8 cellular contexts compared by ENCODE assay signal in genomic region chr4:87006531-87007344, GRCh38.
DNase-seq lines count a peak whose midpoint lies in the region; ATAC-seq and TF ChIP-seq lines count a peak whose summit lies in the region.

No MANE protein-coding gene starts in this region.

- H3K4ac ChIP-seq in IMR-90 (ENCODE audit: low read depth, low read length), result peak overlapping the region; percentile 94

- POLR2A ChIA-PET in IMR-90 (lab: Charles Lee; ENCODE audit: unreplicated experiment) (interaction anchor here (0.7 to 1.5 kb wide), 3 partner anchors 20 to 86 kb away, joined by 3 to 6 read pairs (median 3); partner anchors contain the start of gene AFF1), OCI-LY7 (lab: Charles Lee) (interaction anchor here (0.5 to 6.2 kb wide), 24 partner anchors 8 to 715 kb away, joined by 3 to 50 read pairs (median 4); partner anchors contain the start of gene AFF1)

- H3K4me2 ChIP-seq in IMR-90 (ENCODE audit: low read depth, low read length) (peak overlapping the region; percentile 98), OCI-LY7 (ENCODE audit: low read length) (peak overlapping the region; percentile 91)

- H3K14ac ChIP-seq in IMR-90 (replicated peaks; ENCODE audit: low read depth, low read length), result peak overlapping the region; percentile 90

- TF ChIP-seq POLR2A in IMR-90 (IDR thresholded peaks at IDR 0.05; ENCODE audit: low read depth, low read length) (peak; percentile 99), erythroblast (IDR thresholded peaks at IDR 0.05; ENCODE audit: low read length) (peak; percentile 100)

- H3K23ac ChIP-seq in IMR-90 (ENCODE audit: low read depth, low read length), result peak overlapping the region; percentile 92

- peaks cover 79% of the 10 kb centered on the region; the same call in 1 of the 2 replicates for H3K79me2 ChIP-seq in OCI-LY7 (ENCODE audit: insufficient read depth, low read depth, low read length)

- no peaks in the 10 kb centered on the region; the same call in none of the 2 replicates for H4K20me1 ChIP-seq in IMR-90 (ENCODE audit: insufficient read depth, low read length)
- peaks cover 45% of the 10 kb centered on the region for H4K20me1 ChIP-seq in OCI-LY7 (ENCODE audit: insufficient read depth, low read length)

- intact Hi-C loops in IMR-90 (cut with micrococcal nuclease), result loop anchor here (1.0 to 5.0 kb wide), 7 partner anchors 71 to 1006 kb away; partner anchors contain the start of gene AFF1
- intact Hi-C loops in OCI-LY7 (cut with micrococcal nuclease; ENCODE audit: unreplicated experiment), result loop anchor here (1.0 to 10.0 kb wide), 7 partner anchors 45 to 1278 kb away; partner anchors contain the start of gene PPM1K

- peak overlapping the region; percentile 68; the same call in 1 of the 3 replicates for H2BK15ac ChIP-seq in IMR-90 (ENCODE audit: low read depth, low read length)

- peak overlapping the region; percentile 88 for H2AK9ac ChIP-seq in IMR-90 (replicated peaks; ENCODE audit: low read depth, low read length, poor library complexity)

- peak overlapping the region; percentile 97 for H2BK120ac ChIP-seq in IMR-90 (ENCODE audit: low read depth, low read length)

- H3K9ac ChIP-seq in IMR-90 (ENCODE audit: low read depth, low read length) (peak overlapping the region; percentile 90), mucosa of stomach (ENCODE audit: low read length) (peak overlapping the region; percentile 86)

- in situ Hi-C loops in IMR-90 (cut with MboI; ENCODE audit: low sequenced_read_pairs), result loop anchor here (5.0 kb wide), 2 partner anchors 64 to 86 kb away; no protein-coding TSS in a partner anchor

- H3K27me3 ChIP-seq in IMR-90 (ENCODE audit: control insufficient read depth, insufficient read depth, low read length), result no peaks in the 10 kb centered on the region
- H3K27me3 ChIP-seq in mucosa of stomach (ENCODE audit: control insufficient read depth, insufficient read depth, low read length), result no peaks in the 10 kb centered on the region

- H4K8ac ChIP-seq in IMR-90 (ENCODE audit: low read depth in 2 of 2, low read length in 2 of 2), result peak overlapping the region; percentile 11 to 90; a peak in 3 of 4 replicates

- H4K5ac ChIP-seq in IMR-90 (ENCODE audit: low read depth, low read length), result peak overlapping the region; percentile 69

- H3K9me3 ChIP-seq in IMR-90 (ENCODE audit: control insufficient read depth, insufficient read depth, low read length), result no peaks in the 10 kb centered on the region
- no peaks in the 10 kb centered on the region for H3K9me3 ChIP-seq in OCI-LY7 (ENCODE audit: low read length)
- H3K9me3 ChIP-seq in mucosa of stomach (ENCODE audit: control insufficient read depth, low read length), result no peaks in the 10 kb centered on the region

- H2BK20ac ChIP-seq in IMR-90 (ENCODE audit: low read depth, low read length), result peak overlapping the region; percentile 55

- H2AK5ac ChIP-seq in IMR-90 (ENCODE audit: low read depth, low read length), result no peak overlapping the region

- H3K4me3 ChIP-seq in IMR-90 (ENCODE audit: insufficient read depth, low read depth, low read length), result peak overlapping the region; percentile 83
- H3K4me3 ChIP-seq in OCI-LY7 (ENCODE audit: low read depth, low read length, poor library complexity, severe bottlenecking), result peak overlapping the region; percentile 79
- peak overlapping the region; percentile 70 for H3K4me3 ChIP-seq in mucosa of stomach (ENCODE audit: low read length)

- dilution Hi-C loops in IMR-90 (cut with HindIII; ENCODE audit: low sequenced_read_pairs, unreplicated experiment), result no loop called here

- peak overlapping the region; percentile 97 for H4K91ac ChIP-seq in IMR-90 (ENCODE audit: insufficient read depth, low read depth, low read length)

- peak overlapping the region; percentile 80 for H3K18ac ChIP-seq in IMR-90 (ENCODE audit: low read depth, low read length)

- CTCF ChIA-PET in IMR-90 (lab: Yijun Ruan, JAX), result interaction anchor here (0.6 to 5.0 kb wide), 8 partner anchors 19 to 86 kb away, joined by 3 to 18 read pairs (median 4); partner anchors contain the start of gene AFF1
- CTCF ChIA-PET in OCI-LY7 (lab: Charles Lee; ENCODE audit: unreplicated experiment), result interaction anchor here (0.5 to 1.1 kb wide), 3 partner anchors 61 to 84 kb away, joined by 3 to 7 read pairs (median 3); partner anchors contain the start of gene AFF1

- H3K9me1 ChIP-seq in IMR-90 (ENCODE audit: insufficient read depth, low read length), result no peaks in the 10 kb centered on the region

- DNase-seq in DMS53 (lab: John Stamatoyannopoulos, UW) (peak; percentile 96), IMR-90 (peak; percentile 92), OCI-LY7 (ENCODE audit: low spot score) (peak; percentile 94), activated T-cell treated with anti-CD3 and anti-CD28 coated beads for 48 hours (ENCODE audit: low read depth) (peak; percentile 84), erythroblast (lab: John Stamatoyannopoulos, UW) (peak; percentile 97 to 98)
- DNase-seq in stimulated activated CD8-positive, alpha-beta memory T cell treated with anti-CD3 and anti-CD28 coated beads, Interleukin-4, amount 100 ng/mL, for 48 hours, result peak; percentile 90

- WGBS in IMR-90 (ENCODE audit: extremely low coverage in 2 of 2, insufficient read length in 1 of 2), 2 experiments, result 0% methylated on average over 49 of the region's 76 CpGs; no CpG with 5 or more reads in 1 of the 2 experiments

- peaks cover 12 to 40% of the 10 kb centered on the region in 2 experiments for H3K79me1 ChIP-seq in IMR-90 (ENCODE audit: low read depth in 1 of 2, low read length in 2 of 2)

- peak overlapping the region; percentile 98 for H3K56ac ChIP-seq in IMR-90 (ENCODE audit: extremely low read depth, insufficient read depth, low read length)

- peak overlapping the region; percentile 97 for H2AFZ ChIP-seq in IMR-90 (replicated peaks; ENCODE audit: low read length, poor library complexity)
- H2AFZ ChIP-seq in OCI-LY7 (ENCODE audit: low read length), result peak overlapping the region; percentile 15; the same call in 1 of the 2 replicates

- peak overlapping the region; percentile 92 for H2BK5ac ChIP-seq in IMR-90 (ENCODE audit: low read depth, low read length, poor library complexity, severe bottlenecking)

- TF ChIP-seq CTCF in IMR-90 (conservative IDR thresholded peaks at IDR 0.05; ENCODE audit: low read depth, low read length) (peak; percentile 27), OCI-LY7 (conservative IDR thresholded peaks at IDR 0.05; ENCODE audit: low read length) (peak; percentile 53)

- peak overlapping the region; percentile 93 for H3K27ac ChIP-seq in IMR-90 (ENCODE audit: insufficient read depth, low read length)
- peak overlapping the region; percentile 86 for H3K27ac ChIP-seq in OCI-LY7 (ENCODE audit: low read depth, low read length, poor library complexity, severe bottlenecking)

- H3K4me1 ChIP-seq in IMR-90 (ENCODE audit: control insufficient read depth, insufficient read depth, low read length), result peaks cover 4% of the 10 kb centered on the region
- H3K4me1 ChIP-seq in OCI-LY7 (ENCODE audit: insufficient read depth, low read length, poor library complexity, severe bottlenecking), result peaks cover 66% of the 10 kb centered on the region
- H3K4me1 ChIP-seq in mucosa of stomach (ENCODE audit: control insufficient read depth, insufficient read depth, low read length), result peaks cover 31% of the 10 kb centered on the region

- no peaks in the 10 kb centered on the region for H3K9me2 ChIP-seq in OCI-LY7 (ENCODE audit: insufficient read depth, low read length)

- peak; percentile 64 for ATAC-seq in GM21529 (IDR thresholded peaks at IDR 0.05; ENCODE audit: unreplicated experiment)
- ATAC-seq in IMR-90 (ENCODE audit: low read depth), result peak; percentile 91

- no peaks in the 10 kb centered on the region for H3K36me3 ChIP-seq in IMR-90 (ENCODE audit: control insufficient read depth, insufficient read depth, low read length)
- H3K36me3 ChIP-seq in OCI-LY7 (ENCODE audit: insufficient read depth, low read length), result no peaks in the 10 kb centered on the region
- no peaks in the 10 kb centered on the region for H3K36me3 ChIP-seq in mucosa of stomach (ENCODE audit: control insufficient read depth, insufficient read depth, low read length)

- BruUV-seq in IMR-90 (replicated peaks; lab: Mats Ljungman, UMichigan) (TSS peak; percentile 91), OCI-LY7 (replicated peaks; lab: Mats Ljungman, UMichigan) (no TSS peak)

- peak; percentile 36 for TF ChIP-seq RAD21 in IMR-90 (IDR thresholded peaks at IDR 0.05; ENCODE audit: low read length)

TF ChIP-seq in IMR-90, 13 proteins besides CTCF, POLR2A, EP300 and RAD21 (continues in another document):
- TF ChIP-seq FOS (IDR thresholded peaks at IDR 0.05; ENCODE audit: low read depth, low read length) (no peak), BHLHE40 (IDR thresholded peaks at IDR 0.05; ENCODE audit: low read depth, low read length) (peak; percentile 94), RFX5 (IDR thresholded peaks at IDR 0.05; ENCODE audit: low read depth, low read length) (peak; percentile 51; the same call in 1 of the 2 replicates), SMC3 (IDR thresholded peaks at IDR 0.05; ENCODE audit: low read depth, low read length) (peak; percentile 9; the same call in 1 of the 2 replicates), MAFK (IDR thresholded peaks at IDR 0.05; ENCODE audit: low read depth, low read length) (no peak), MAZ (IDR thresholded peaks at IDR 0.05; ENCODE audit: borderline replicate concordance, low read depth, low read length) (peak; percentile 52; the same call in 1 of the 2 replicates), RCOR1 (IDR thresholded peaks at IDR 0.05; ENCODE audit: insufficient replicate concordance, low read length) (peak; percentile 10), CEBPB (IDR thresholded peaks at IDR 0.05; ENCODE audit: low read depth, low read length) (no peak), USF2 (IDR thresholded peaks at IDR 0.05; ENCODE audit: low read depth, low read length) (no peak), NFE2L2 (IDR thresholded peaks at IDR 0.05; ENCODE audit: low read depth, low read length) (no peak), ELK1 (IDR thresholded peaks at IDR 0.05; ENCODE audit: borderline replicate concordance, low read depth, low read length) (no peak)

Comparison
In these comparisons a context has a peak if more than half of its experiments do, and no peak if none do; other contexts are left out.
1. Peak in every context shown above with its lines: DNase-seq, ATAC-seq, H3K4me3 ChIP-seq and H3K27ac ChIP-seq.